29 cellular contexts compared by ENCODE assay signal in the genomic region with DNA sequence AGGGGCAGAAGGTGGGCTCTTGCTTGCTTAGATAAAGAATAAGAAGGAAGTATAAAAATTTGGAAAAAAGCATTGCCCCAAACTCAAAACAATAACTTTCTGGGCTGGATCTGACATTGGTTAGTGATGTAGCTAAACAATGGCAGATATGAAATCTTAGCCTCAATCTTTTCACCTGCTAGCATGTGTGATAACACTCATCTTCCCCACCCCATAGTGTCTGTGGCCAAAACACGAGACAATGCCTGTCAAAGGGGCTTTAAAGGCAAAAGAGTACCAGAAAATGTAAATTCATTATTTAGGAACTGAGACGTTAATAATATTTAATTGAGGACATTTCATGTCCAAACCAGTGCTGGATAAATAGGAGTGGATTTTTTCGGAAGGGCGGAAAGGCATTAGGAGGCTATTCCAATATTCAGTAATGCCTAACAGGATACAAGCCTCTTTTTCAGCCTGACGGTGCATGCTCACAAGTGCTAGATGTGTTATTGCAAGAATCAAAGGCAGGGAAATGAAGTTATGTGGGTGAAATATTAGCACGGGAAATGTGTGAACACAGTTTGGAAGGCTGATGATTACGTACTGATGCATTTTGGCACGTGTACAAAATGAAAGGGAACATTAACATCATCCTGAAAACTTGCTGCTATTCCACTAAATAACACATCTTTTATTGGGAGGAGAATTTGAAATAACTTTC.
"Had no signal": no experiment of that assay in that cellular context is flagged by ENCODE, and none has a peak within 500 bp of the region (broad histone marks: within the 10 kb centered on the region; RNA-seq: fewer than 3 reads in every experiment).

No MANE protein-coding gene starts in this region.

- H3K9me3 Mint-ChIP-seq: activated CD4-positive, alpha-beta T cell treated with anti-CD3 and anti-CD28 coated beads, Interleukin-2, amount 10 ng/mL, durations not matched to agents 24 days and 14 days; activated CD8-positive, alpha-beta T cell treated with anti-CD3 and anti-CD28 coated beads for 36 hours; activated naive CD4-positive, alpha-beta T cell treated with anti-CD3 and anti-CD28 coated beads, Interleukin-2, amount 50 U/mL, for 24 hours; activated naive CD8-positive, alpha-beta T cell treated with anti-CD3 and anti-CD28 coated beads, Interleukin-2, amount 10 ng/mL, durations not matched to agents 7 days and 5 days; activated T-helper 2 cell treated with anti-CD3 and anti-CD28 coated beads, Interferon-gamma antibody, Interleukin-2, Interleukin-4, amounts not matched to agents 10 μg/mL and 5 μg/mL and 100 μg/mL, durations not matched to agents 14 hours and 24 hours and 36 hours had no signal

- DNase-seq: activated CD4-positive, alpha-beta T cell treated with anti-CD3 and anti-CD28 coated beads, Interleukin-2, amount 10 ng/mL, durations not matched to agents 24 days and 14 days; activated CD4-positive, alpha-beta T cell treated with anti-CD3 and anti-CD28 coated beads, Interleukin-2, amount 50 U/mL, for 4 hours; activated CD8-positive, alpha-beta T cell treated with anti-CD3 and anti-CD28 coated beads for 36 hours; activated gamma-delta T cell; activated naive CD4-positive, alpha-beta T cell treated with Interleukin-2 at 50 U/mL for 16 hours; activated naive CD8-positive, alpha-beta T cell treated with anti-CD3 and anti-CD28 coated beads, Interleukin-2, amount 10 ng/mL, durations not matched to agents 7 days and 5 days; activated T-cell treated with anti-CD3 and anti-CD28 coated beads, Interleukin-2, amount 50 U/mL, for 24 hours; adrenal gland; body of pancreas; caudate nucleus; MM.1S; MV-4-11; NCI-H1092; NCI-H1436 treated with DMSO at 0.1 percent for 48 hours; NCI-H1694 treated with DMSO at 0.1 percent for 48 hours; NCI-H2029; NCI-H510A; NCI-H526; NCI-H748 treated with DMSO at 0.1 percent for 48 hours; NK-92 treated with Interleukin-12 subunit alpha and Interleukin-12 subunit beta, amount 100 ng/mL, for 24 hours; PC-3; Peyer's patch; RPMI8226; SW 1271; T-helper 1 cell had no signal

- H3K4me3 Mint-ChIP-seq: activated CD4-positive, alpha-beta T cell treated with anti-CD3 and anti-CD28 coated beads, Interleukin-2, amount 10 ng/mL, durations not matched to agents 24 days and 14 days; activated CD8-positive, alpha-beta T cell treated with anti-CD3 and anti-CD28 coated beads for 36 hours; activated naive CD4-positive, alpha-beta T cell treated with anti-CD3 and anti-CD28 coated beads, Interleukin-2, amount 50 U/mL, for 24 hours; activated naive CD8-positive, alpha-beta T cell treated with anti-CD3 and anti-CD28 coated beads, Interleukin-2, amount 10 ng/mL, durations not matched to agents 7 days and 5 days; activated T-cell treated with anti-CD3 and anti-CD28 coated beads, Interleukin-2, amount 50 U/mL, for 24 hours had no signal

- H3K27ac Mint-ChIP-seq: activated CD4-positive, alpha-beta T cell treated with anti-CD3 and anti-CD28 coated beads, Interleukin-2, amount 10 ng/mL, durations not matched to agents 24 days and 14 days; activated CD8-positive, alpha-beta T cell treated with anti-CD3 and anti-CD28 coated beads for 36 hours; activated naive CD4-positive, alpha-beta T cell treated with anti-CD3 and anti-CD28 coated beads, Interleukin-2, amount 50 U/mL, for 24 hours; activated naive CD8-positive, alpha-beta T cell treated with anti-CD3 and anti-CD28 coated beads, Interleukin-2, amount 10 ng/mL, durations not matched to agents 7 days and 5 days; activated T-cell treated with anti-CD3 and anti-CD28 coated beads, Interleukin-2, amount 50 U/mL, for 24 hours; activated T-helper 2 cell treated with anti-CD3 and anti-CD28 coated beads, Interferon-gamma antibody, Interleukin-2, Interleukin-4, amounts not matched to agents 10 μg/mL and 5 μg/mL and 100 μg/mL, durations not matched to agents 14 hours and 24 hours and 36 hours had no signal

- H3K36me3 ChIP-seq: adrenal gland, breast epithelium, Peyer's patch had no signal

- H3K27me3 Mint-ChIP-seq: activated CD8-positive, alpha-beta T cell treated with anti-CD3 and anti-CD28 coated beads for 36 hours had no signal

- H3K36me3 Mint-ChIP-seq: activated naive CD4-positive, alpha-beta T cell treated with anti-CD3 and anti-CD28 coated beads, Interleukin-2, amount 50 U/mL, for 24 hours; activated naive CD8-positive, alpha-beta T cell treated with anti-CD3 and anti-CD28 coated beads, Interleukin-2, amount 10 ng/mL, durations not matched to agents 7 days and 5 days had no signal

- H3K9me3 ChIP-seq: adrenal gland, body of pancreas, Peyer's patch had no signal

- H3K4me3 ChIP-seq: adrenal gland, body of pancreas, breast epithelium, Peyer's patch had no signal

- H3K4me1 ChIP-seq: adrenal gland, body of pancreas, breast epithelium, Peyer's patch had no signal

- H3K27me3 ChIP-seq: adrenal gland, body of pancreas, breast epithelium, Peyer's patch had no signal

- ATAC-seq: activated CD8-positive, alpha-beta T cell treated with anti-CD3 and anti-CD28 coated beads for 36 hours; body of pancreas; PC-3 had no signal

- H3K4me1 Mint-ChIP-seq: activated CD4-positive, alpha-beta T cell treated with anti-CD3 and anti-CD28 coated beads, Interleukin-2, amount 10 ng/mL, durations not matched to agents 24 days and 14 days; activated naive CD4-positive, alpha-beta T cell treated with anti-CD3 and anti-CD28 coated beads, Interleukin-2, amount 50 U/mL, for 24 hours; activated naive CD8-positive, alpha-beta T cell treated with anti-CD3 and anti-CD28 coated beads, Interleukin-2, amount 10 ng/mL, durations not matched to agents 7 days and 5 days had no signal

- H3K27ac ChIP-seq: adrenal gland, body of pancreas, breast epithelium, KMS-11, Peyer's patch had no signal
